33 cellular contexts compared by ENCODE assay signal in genomic region chr7:3959364-3959763, GRCh38.
"Had no signal": no experiment of that assay in that cellular context is flagged by ENCODE, and none has a peak within 500 bp of the region (broad histone marks: within the 10 kb centered on the region; RNA-seq: fewer than 3 reads in every experiment).

No MANE protein-coding gene starts in this region.

- H3K9me3 Mint-ChIP-seq: activated CD4-positive, alpha-beta memory T cell treated with anti-CD3 and anti-CD28 coated beads, Interleukin-2, amount 10 ng/mL, durations not matched to agents 7 days and 5 days; activated CD4-positive, alpha-beta T cell treated with anti-CD3 and anti-CD28 coated beads, Interleukin-2, amount 10 ng/mL, durations not matched to agents 7 days and 5 days; activated naive CD8-positive, alpha-beta T cell treated with anti-CD3 and anti-CD28 coated beads for 36 hours; activated T-cell treated with anti-CD3 and anti-CD28 coated beads, Interleukin-2, amount 50 U/mL, for 24 hours; activated T-helper 1 cell treated with anti-CD3 and anti-CD28 coated beads, Interleukin-12 subunit alpha, Interleukin-12 subunit beta, Interleukin-2, Interleukin-4 antibody, amounts not matched to agents 30 ng/mL and 10 ng/mL and 1 ng/mL, durations not matched to agents 14 hours and 24 hours and 36 hours; activated T-helper 17 cell treated with anti-CD3 and anti-CD28 coated beads, Interleukin-2, amount 50 U/mL, for 72 hours; central memory CD8-positive, alpha-beta T cell; T-helper 1 cell treated with Interleukin-12 subunit alpha and Interleukin-12 subunit beta and Interleukin-4 antibody, amounts not matched to agents 30 μg/mL and 1 μg/mL, for 36 hours; T-helper 2 cell treated with Interferon-gamma antibody and Interleukin-4, amounts not matched to agents 5 μg/mL and 100 μg/mL, for 36 hours had no signal

- H3K27me3 ChIP-seq: adrenal gland, ascending aorta, cardiac muscle cell had no signal

- H3K27ac Mint-ChIP-seq: activated B cell treated with CpG ODN at 0.5 μM for 24 hours; activated CD4-positive, alpha-beta memory T cell treated with anti-CD3 and anti-CD28 coated beads, Interleukin-2, amount 10 ng/mL, durations not matched to agents 7 days and 5 days; activated CD4-positive, alpha-beta T cell treated with anti-CD3 and anti-CD28 coated beads, Interleukin-2, amount 10 ng/mL, durations not matched to agents 7 days and 5 days; activated CD8-positive, alpha-beta memory T cell treated with anti-CD3 and anti-CD28 coated beads, Interleukin-2, amount 10 ng/mL, durations not matched to agents 7 days and 5 days; activated CD8-positive, alpha-beta T cell treated with anti-CD3 and anti-CD28 coated beads, Interleukin-2, amount 10 ng/mL, durations not matched to agents 7 days and 5 days; activated naive CD4-positive, alpha-beta T cell treated with anti-CD3 and anti-CD28 coated beads for 36 hours; activated naive CD4-positive, alpha-beta T cell treated with anti-CD3 and anti-CD28 coated beads, Interleukin-2, amount 50 U/mL, for 72 hours; activated naive CD8-positive, alpha-beta T cell treated with anti-CD3 and anti-CD28 coated beads for 36 hours; activated T-cell treated with anti-CD3 and anti-CD28 coated beads, Interleukin-2, amount 50 U/mL, for 24 hours; activated T-cell treated with anti-CD3 and anti-CD28 coated beads, Interleukin-2, amount 50 U/mL, for 72 hours; activated T-helper 1 cell treated with anti-CD3 and anti-CD28 coated beads, Interleukin-12 subunit alpha, Interleukin-12 subunit beta, Interleukin-2, Interleukin-4 antibody, amounts not matched to agents 30 ng/mL and 10 ng/mL and 1 ng/mL, durations not matched to agents 14 hours and 24 hours and 36 hours; activated T-helper 17 cell treated with anti-CD3 and anti-CD28 coated beads, Interleukin-2, amount 50 U/mL, for 72 hours; brain; T-helper 1 cell treated with Interleukin-12 subunit alpha and Interleukin-12 subunit beta and Interleukin-4 antibody, amounts not matched to agents 30 μg/mL and 1 μg/mL, for 36 hours; T-helper 2 cell treated with Interferon-gamma antibody and Interleukin-4, amounts not matched to agents 5 μg/mL and 100 μg/mL, for 36 hours had no signal

- H3K4me1 Mint-ChIP-seq: activated CD4-positive, alpha-beta memory T cell treated with anti-CD3 and anti-CD28 coated beads, Interleukin-2, amount 10 ng/mL, durations not matched to agents 7 days and 5 days; activated CD4-positive, alpha-beta T cell treated with anti-CD3 and anti-CD28 coated beads, Interleukin-2, amount 10 ng/mL, durations not matched to agents 7 days and 5 days; activated CD8-positive, alpha-beta memory T cell treated with anti-CD3 and anti-CD28 coated beads, Interleukin-2, amount 10 ng/mL, durations not matched to agents 7 days and 5 days; activated T-helper 17 cell treated with anti-CD3 and anti-CD28 coated beads, Interleukin-2, amount 50 U/mL, for 72 hours; central memory CD8-positive, alpha-beta T cell had no signal

- ATAC-seq: activated CD8-positive, alpha-beta memory T cell treated with anti-CD3 and anti-CD28 coated beads, Interleukin-2, amount 10 ng/mL, durations not matched to agents 7 days and 5 days; activated CD8-positive, alpha-beta T cell treated with anti-CD3 and anti-CD28 coated beads, Interleukin-2, amount 10 ng/mL, durations not matched to agents 7 days and 5 days; activated naive CD4-positive, alpha-beta T cell treated with anti-CD3 and anti-CD28 coated beads, Interleukin-2, amount 50 U/mL, for 72 hours; activated T-cell treated with anti-CD3 and anti-CD28 coated beads, Interleukin-2, amount 50 U/mL, for 72 hours; activated T-helper 17 cell treated with anti-CD3 and anti-CD28 coated beads, Interleukin-2, amount 50 U/mL, for 72 hours had no signal

- DNase-seq: activated B cell treated with CpG ODN at 0.5 μM for 24 hours; activated CD4-positive, alpha-beta memory T cell treated with anti-CD3 and anti-CD28 coated beads, Interleukin-2, amount 10 ng/mL, durations not matched to agents 7 days and 5 days; activated CD4-positive, alpha-beta T cell treated with anti-CD3 and anti-CD28 coated beads for 48 hours; activated CD4-positive, alpha-beta T cell treated with anti-CD3 and anti-CD28 coated beads, Interleukin-2, amount 10 ng/mL, durations not matched to agents 7 days and 5 days; activated CD4-positive, alpha-beta T cell treated with anti-CD3 and anti-CD28 coated beads, Interleukin-2, amount 50 U/mL, for 48 hours; activated CD4-positive, CD25-positive, alpha-beta regulatory T cell treated with anti-CD3 and anti-CD28 coated beads, Interleukin-2, amount 50 U/mL, for 72 hours; activated CD8-positive, alpha-beta memory T cell treated with anti-CD3 and anti-CD28 coated beads for 24 hours; activated CD8-positive, alpha-beta memory T cell treated with anti-CD3 and anti-CD28 coated beads, Interleukin-2, amount 10 ng/mL, durations not matched to agents 7 days and 5 days; activated CD8-positive, alpha-beta memory T cell treated with anti-CD3 and anti-CD28 coated beads, Interleukin-2, amount 50 U/mL, for 48 hours; activated CD8-positive, alpha-beta T cell treated with anti-CD3 and anti-CD28 coated beads, Interleukin-2, amount 10 ng/mL, durations not matched to agents 7 days and 5 days; activated effector memory CD4-positive, alpha-beta T cell treated with anti-CD3 and anti-CD28 coated beads, Interleukin-2, amount 50 U/mL, for 16 hours; activated gamma-delta T cell treated with Interleukin-2 at 50 U/mL for 16 hours; activated naive CD4-positive, alpha-beta T cell; activated naive CD4-positive, alpha-beta T cell treated with anti-CD3 and anti-CD28 coated beads for 36 hours; activated naive CD4-positive, alpha-beta T cell treated with anti-CD3 and anti-CD28 coated beads, Interleukin-2, amount 50 U/mL, for 16 hours; activated naive CD8-positive, alpha-beta T cell treated with anti-CD3 and anti-CD28 coated beads for 36 hours; activated T-cell treated with anti-CD3 and anti-CD28 coated beads, Interleukin-2, amount 50 U/mL, for 24 hours; activated T-cell treated with anti-CD3 and anti-CD28 coated beads, Interleukin-2, amount 50 U/mL, for 72 hours; amniotic stem cell; SW 1271; T-helper 1 cell; T-helper 2 cell; T-helper 9 cell had no signal

- H3K36me3 ChIP-seq: adrenal gland, cardiac muscle cell had no signal

- H3K4me3 Mint-ChIP-seq: activated B cell treated with CpG ODN at 0.5 μM for 24 hours; activated CD4-positive, alpha-beta memory T cell treated with anti-CD3 and anti-CD28 coated beads, Interleukin-2, amount 10 ng/mL, durations not matched to agents 7 days and 5 days; activated CD4-positive, alpha-beta T cell treated with anti-CD3 and anti-CD28 coated beads, Interleukin-2, amount 10 ng/mL, durations not matched to agents 7 days and 5 days; activated CD8-positive, alpha-beta memory T cell treated with anti-CD3 and anti-CD28 coated beads, Interleukin-2, amount 10 ng/mL, durations not matched to agents 7 days and 5 days; activated CD8-positive, alpha-beta T cell treated with anti-CD3 and anti-CD28 coated beads, Interleukin-2, amount 10 ng/mL, durations not matched to agents 7 days and 5 days; activated naive CD4-positive, alpha-beta T cell treated with anti-CD3 and anti-CD28 coated beads for 36 hours; activated naive CD8-positive, alpha-beta T cell treated with anti-CD3 and anti-CD28 coated beads for 36 hours; activated T-cell treated with anti-CD3 and anti-CD28 coated beads, Interleukin-2, amount 50 U/mL, for 24 hours; activated T-cell treated with anti-CD3 and anti-CD28 coated beads, Interleukin-2, amount 50 U/mL, for 72 hours; activated T-helper 1 cell treated with anti-CD3 and anti-CD28 coated beads, Interleukin-12 subunit alpha, Interleukin-12 subunit beta, Interleukin-2, Interleukin-4 antibody, amounts not matched to agents 30 ng/mL and 10 ng/mL and 1 ng/mL, durations not matched to agents 14 hours and 24 hours and 36 hours; activated T-helper 17 cell treated with anti-CD3 and anti-CD28 coated beads, Interleukin-2, amount 50 U/mL, for 72 hours; brain; central memory CD8-positive, alpha-beta T cell; T-helper 1 cell treated with Interleukin-12 subunit alpha and Interleukin-12 subunit beta and Interleukin-4 antibody, amounts not matched to agents 30 μg/mL and 1 μg/mL, for 36 hours; T-helper 2 cell treated with Interferon-gamma antibody and Interleukin-4, amounts not matched to agents 5 μg/mL and 100 μg/mL, for 36 hours had no signal

- H3K27me3 Mint-ChIP-seq: activated B cell treated with CpG ODN at 0.5 μM for 24 hours; activated CD4-positive, alpha-beta T cell treated with anti-CD3 and anti-CD28 coated beads, Interleukin-2, amount 10 ng/mL, durations not matched to agents 7 days and 5 days; activated CD8-positive, alpha-beta memory T cell treated with anti-CD3 and anti-CD28 coated beads, Interleukin-2, amount 10 ng/mL, durations not matched to agents 7 days and 5 days; brain had no signal

- H3K36me3 Mint-ChIP-seq: activated CD8-positive, alpha-beta memory T cell treated with anti-CD3 and anti-CD28 coated beads, Interleukin-2, amount 10 ng/mL, durations not matched to agents 7 days and 5 days; activated naive CD4-positive, alpha-beta T cell treated with anti-CD3 and anti-CD28 coated beads, Interleukin-2, amount 50 U/mL, for 72 hours; activated naive CD8-positive, alpha-beta T cell treated with anti-CD3 and anti-CD28 coated beads for 36 hours had no signal

- H3K4me3 ChIP-seq: adrenal gland, ascending aorta, cardiac muscle cell had no signal
